In the genomic region with DNA sequence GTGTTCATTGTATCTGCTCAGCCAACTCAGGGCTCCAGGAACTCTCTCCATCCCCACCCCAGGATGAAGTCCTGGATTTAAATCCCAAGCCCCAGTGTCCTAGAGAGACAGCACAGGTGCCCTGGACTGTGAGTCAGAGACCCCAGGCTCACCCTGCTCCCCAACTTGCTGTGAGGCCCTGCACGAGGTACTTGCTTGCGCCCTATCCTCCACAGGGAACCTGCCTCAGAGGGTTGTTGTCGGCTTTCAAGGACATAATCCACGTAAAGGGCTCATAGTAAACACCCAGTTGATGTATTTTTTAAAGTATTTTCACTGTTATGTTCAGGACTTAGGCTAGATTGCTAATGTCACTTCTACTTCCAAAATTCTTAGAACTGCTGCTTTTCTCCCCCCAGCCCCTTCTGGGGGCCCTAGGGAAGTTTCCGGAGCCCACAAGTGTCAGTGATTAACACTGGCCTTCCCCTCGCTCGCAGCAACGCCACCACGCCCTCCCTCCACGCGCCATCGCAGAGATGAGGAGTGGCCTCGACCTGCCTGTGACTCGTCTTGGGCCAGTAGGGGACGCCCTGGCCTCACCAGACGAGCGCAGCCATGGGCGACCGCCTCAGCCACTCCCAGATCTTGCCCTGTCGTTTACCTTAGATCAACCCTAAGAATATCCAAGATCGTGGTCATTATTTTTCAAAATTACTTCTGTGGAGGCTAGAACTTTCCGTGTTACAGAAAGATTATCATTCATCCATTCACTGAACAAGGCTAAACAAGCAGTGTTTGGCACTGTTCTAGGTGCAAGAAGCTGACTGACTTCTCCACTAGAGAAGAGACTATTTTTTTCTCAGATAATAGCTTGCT, we compare ENCODE assay signal across 8 cellular contexts. TPM values are rescaled to one million over a fixed set of nuclear protein-coding genes. Genes with fewer than 3 reads are reported as not detected.
DNase-seq lines count a peak whose midpoint lies in the region; ATAC-seq and TF ChIP-seq lines count a peak whose summit lies in the region.

No MANE protein-coding gene starts in this region.

- CTCF ChIA-PET in OCI-LY7 (lab: Charles Lee; ENCODE audit: unreplicated experiment) = interaction anchor here (0.5 to 4.5 kb wide), 13 partner anchors 15 to 230 kb away, joined by 3 to 81 read pairs (median 4); a partner anchor contains a TSS

- peak; percentile 97 for TF ChIP-seq CTCF in OCI-LY7 (conservative IDR thresholded peaks at IDR 0.05; ENCODE audit: low read length)
- peak; percentile 85 for TF ChIP-seq CTCF in fibroblast of mammary gland (conservative IDR thresholded peaks at IDR 0.05; ENCODE audit: control insufficient read depth, insufficient read depth, low read depth, low read length)
- TF ChIP-seq CTCF in nephron progenitor cell (IDR thresholded peaks at IDR 0.05) = peak; percentile 89

- H3K4me2 ChIP-seq in OCI-LY7 (ENCODE audit: low read length) = peak overlapping the region; percentile 63

- peaks cover 21% of the 10 kb centered on the region for H3K36me3 Mint-ChIP-seq in activated T-cell treated with anti-CD3 and anti-CD28 coated beads, Interleukin-2, amount 50 U/mL, for 24 hours (ENCODE audit: low read depth)
- no peaks in the 10 kb centered on the region for H3K36me3 Mint-ChIP-seq in nephron progenitor cell (ENCODE audit: low read depth)

- no peaks in the 10 kb centered on the region for H3K9me3 Mint-ChIP-seq in activated T-cell treated with anti-CD3 and anti-CD28 coated beads, Interleukin-2, amount 50 U/mL, for 24 hours
- H3K9me3 Mint-ChIP-seq in nephron progenitor cell = no peaks in the 10 kb centered on the region

- H3K9ac ChIP-seq in HUES64 (ENCODE audit: low read depth, low read length) = peak overlapping the region; percentile 23; the same call in 1 of the 2 replicates

- H3K27me3 ChIP-seq in HUES64 (ENCODE audit: insufficient read depth, low read length) = no peaks in the 10 kb centered on the region

- DNase-seq in DMS153 (lab: John Stamatoyannopoulos, UW) (peak; percentile 33), OCI-LY7 (ENCODE audit: low spot score) (peak; percentile 87), fibroblast of mammary gland (ENCODE audit: low read depth) (peak; percentile 77), nephron progenitor cell (peak; percentile 87)
- peak; percentile 92 for DNase-seq in activated T-cell treated with anti-CD3 and anti-CD28 coated beads, Interleukin-2, amount 50 U/mL, for 24 hours
- peak; percentile 93 for DNase-seq in stimulated activated naive CD8-positive, alpha-beta T cell treated with anti-CD3 and anti-CD28 coated beads, Interleukin-15, Interleukin-2, amounts not matched to agents 100 U/mL and 50 U/mL, for 24 hours

- peak overlapping the region; percentile 84; the same call in 1 of the 2 replicates for H2AFZ ChIP-seq in OCI-LY7 (ENCODE audit: low read length)

- H3K4me3 ChIP-seq in HUES64 (ENCODE audit: low read length) = peak overlapping the region; percentile 38
- H3K4me3 ChIP-seq in OCI-LY7 (ENCODE audit: low read depth, low read length, poor library complexity, severe bottlenecking) = no peak overlapping the region
- peak overlapping the region; percentile 30 for H3K4me3 ChIP-seq in fibroblast of mammary gland (ENCODE audit: control insufficient read depth, low read depth, low read length)

- BruUV-seq in OCI-LY7 (replicated peaks; lab: Mats Ljungman, UMichigan) = no TSS peak

- H3K27ac Mint-ChIP-seq in activated T-cell treated with anti-CD3 and anti-CD28 coated beads, Interleukin-2, amount 50 U/mL, for 24 hours = peak overlapping the region; percentile 95
- peak overlapping the region; percentile 16 for H3K27ac Mint-ChIP-seq in nephron progenitor cell

- intact Hi-C loops in OCI-LY7 (cut with micrococcal nuclease; ENCODE audit: unreplicated experiment) = loop anchor here (1.0 to 5.0 kb wide), 6 partner anchors 60 to 263 kb away; a partner anchor contains a TSS

- no peaks in the 10 kb centered on the region for H3K9me3 ChIP-seq in HUES64 (ENCODE audit: insufficient read depth, low read depth, low read length)
- no peaks in the 10 kb centered on the region for H3K9me3 ChIP-seq in OCI-LY7 (ENCODE audit: low read length)

- 12% methylated on average over 22 of the region's 22 CpGs for WGBS in HUES64

- no peaks in the 10 kb centered on the region for H4K20me1 ChIP-seq in OCI-LY7 (ENCODE audit: insufficient read depth, low read length)

- peaks cover 17% of the 10 kb centered on the region for H3K4me1 ChIP-seq in HUES64 (ENCODE audit: insufficient read depth, low read length)
- H3K4me1 ChIP-seq in OCI-LY7 (ENCODE audit: insufficient read depth, low read length, poor library complexity, severe bottlenecking) = peaks cover 68% of the 10 kb centered on the region

- ATAC-seq in GM21526 (IDR thresholded peaks at IDR 0.05; ENCODE audit: low FRiP score, unreplicated experiment) = peak; percentile 68
- peak; percentile 86 for ATAC-seq in stimulated activated naive CD8-positive, alpha-beta T cell treated with anti-CD3 and anti-CD28 coated beads, Interleukin-15, Interleukin-2, amounts not matched to agents 100 U/mL and 50 U/mL, for 24 hours

- H3K27me3 Mint-ChIP-seq in activated T-cell treated with anti-CD3 and anti-CD28 coated beads, Interleukin-2, amount 50 U/mL, for 24 hours = no peaks in the 10 kb centered on the region
- no peaks in the 10 kb centered on the region for H3K27me3 Mint-ChIP-seq in nephron progenitor cell (ENCODE audit: low read depth, poor library complexity)

- H3K4me3 Mint-ChIP-seq in activated T-cell treated with anti-CD3 and anti-CD28 coated beads, Interleukin-2, amount 50 U/mL, for 24 hours = peak overlapping the region; percentile 46
- peak overlapping the region; percentile 54 for H3K4me3 Mint-ChIP-seq in nephron progenitor cell

- POLR2A ChIA-PET in OCI-LY7 (lab: Charles Lee) = interaction anchor here (0.5 to 4.8 kb wide), 8 partner anchors 29 to 125 kb away, joined by 3 to 37 read pairs (median 6); a partner anchor contains a TSS

- peaks cover 76% of the 10 kb centered on the region for H3K4me1 Mint-ChIP-seq in activated T-cell treated with anti-CD3 and anti-CD28 coated beads, Interleukin-2, amount 50 U/mL, for 24 hours (ENCODE audit: low read depth)
- peaks cover 89% of the 10 kb centered on the region for H3K4me1 Mint-ChIP-seq in nephron progenitor cell

- H3K79me2 ChIP-seq in OCI-LY7 (ENCODE audit: insufficient read depth, low read depth, low read length) = peaks cover 4% of the 10 kb centered on the region; the same call in 1 of the 2 replicates

- H3K27ac ChIP-seq in HUES64 (ENCODE audit: low read depth, low read length) (no peak overlapping the region), OCI-LY7 (ENCODE audit: low read depth, low read length, poor library complexity, severe bottlenecking) (peak overlapping the region; percentile 15)

- H3K36me3 ChIP-seq in HUES64 (ENCODE audit: insufficient read depth, low read length) (no peaks in the 10 kb centered on the region), OCI-LY7 (ENCODE audit: insufficient read depth, low read length) (no peaks in the 10 kb centered on the region)

- no peaks in the 10 kb centered on the region for H3K9me2 ChIP-seq in OCI-LY7 (ENCODE audit: insufficient read depth, low read length)

RNA-seq across cellular contexts. Expression of a gene that starts 6.0 kb away (rescaled TPM):
- polyA plus RNA-seq in HUES64 (2013, experiment 1 of 2) = 412 TPM
- 434 TPM for polyA plus RNA-seq in HUES64 (2013, experiment 2 of 2)
- total RNA-seq in OCI-LY7 (2014; rRNA removed; shearing (Covaris generic)) = 188 and 250 TPM in 2 replicates
- 130 TPM in 2 replicates for total RNA-seq in OCI-LY7 (2022)

Comparison
In these comparisons a context has a peak if more than half of its experiments do, and no peak if none do; other contexts are left out.
1. DNase-seq: peak in every context shown above with its lines; median percentile 93 in stimulated activated naive CD8-positive, alpha-beta T cell treated with anti-CD3 and anti-CD28 coated beads, Interleukin-15, Interleukin-2, amounts not matched to agents 100 U/mL and 50 U/mL, for 24 hours; 92 in activated T-cell treated with anti-CD3 and anti-CD28 coated beads, Interleukin-2, amount 50 U/mL, for 24 hours; 87 in OCI-LY7; 87 in nephron progenitor cell; 77 in fibroblast of mammary gland; 33 in DMS153.